Comparison of ENCODE assay signal across 16 cellular contexts in the genomic region with DNA sequence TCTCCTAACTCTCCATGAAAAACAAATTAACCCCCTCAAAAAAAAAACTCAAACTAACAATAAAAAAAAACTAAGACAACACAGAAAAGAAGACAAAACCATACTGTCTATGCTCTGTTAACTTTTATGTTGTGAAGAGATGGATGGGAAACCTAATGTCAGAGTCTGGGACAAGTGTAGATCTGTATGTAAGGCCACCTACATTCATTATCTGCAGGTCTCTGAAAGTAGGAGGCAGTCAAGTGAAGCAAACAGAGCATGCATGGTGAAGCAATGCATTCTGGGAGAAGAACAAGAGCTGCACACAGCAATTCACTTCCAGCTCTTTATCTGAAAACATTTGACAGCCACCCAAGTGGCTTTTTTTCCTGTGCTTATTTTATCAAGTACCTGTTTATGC.
"Had no signal": no experiment of that assay in that cellular context is flagged by ENCODE, and none has a peak within 500 bp of the region (broad histone marks: within the 10 kb centered on the region; RNA-seq: fewer than 3 reads in every experiment).

No MANE protein-coding gene starts in this region.

- H3K27ac ChIP-seq: body of pancreas, left lung, thoracic aorta, upper lobe of left lung had no signal

- ATAC-seq: activated CD4-positive, alpha-beta T cell treated with anti-CD3 and anti-CD28 coated beads for 36 hours; activated T-helper 17 cell treated with anti-CD3 and anti-CD28 coated beads, Interleukin-2, amount 50 U/mL, for 72 hours; body of pancreas; left lung; stimulated activated naive B cell treated with anti-CD40 and anti-IgM and Interleukin-4, amounts not matched to agents 10 μg/mL and 1 μg/mL and 100 μg/mL, for 72 hours had no signal

- H3K9me3 ChIP-seq: body of pancreas, left lung, thoracic aorta, upper lobe of left lung had no signal

- H3K4me1 ChIP-seq: body of pancreas, left lung, upper lobe of left lung had no signal

- H3K4me3 ChIP-seq: body of pancreas, left lung, thoracic aorta, upper lobe of left lung had no signal

- H3K36me3 ChIP-seq: left lung, thoracic aorta, upper lobe of left lung had no signal

- FAIRE-seq: keratinocyte had no signal

- DNase-seq: activated CD4-positive, alpha-beta T cell treated with anti-CD3 and anti-CD28 coated beads for 36 hours; activated CD4-positive, alpha-beta T cell treated with anti-CD3 and anti-CD28 coated beads, Interleukin-2, amount 50 U/mL, for 48 hours; activated naive CD4-positive, alpha-beta T cell treated with Interleukin-2 at 50 U/mL for 16 hours; body of pancreas; dermis blood vessel endothelial cell; effector memory CD4-positive, alpha-beta T cell; foreskin fibroblast; hippocampal formation; left lung; midbrain; retina; stimulated activated naive B cell treated with anti-CD40 and anti-IgM and Interleukin-4, amounts not matched to agents 10 μg/mL and 1 μg/mL and 100 μg/mL, for 72 hours; upper lobe of left lung had no signal

- H3K27me3 ChIP-seq: body of pancreas, left lung, upper lobe of left lung had no signal
